Comparison of ENCODE assay signal across 8 cellular contexts in genomic region chr7:66996444-66997191, GRCh38. TPM values are rescaled to one million over a fixed set of nuclear protein-coding genes. Genes with fewer than 3 reads are reported as not detected.
DNase-seq lines count a peak whose midpoint lies in the region; ATAC-seq and TF ChIP-seq lines count a peak whose summit lies in the region.
"Not testable (repeated sequence)": the region's sequence is repeated elsewhere in the genome, so short reads cannot be mapped to it uniquely, and the experiment has no call there.

Gene TYW1 (plus strand): TSS chr7:66996833. CDS start chr7:66996979, 146 bp downstream.

- not testable (repeated sequence) for H3K36me3 Mint-ChIP-seq in IgD-negative memory B cell

- peaks cover 13% of the 10 kb centered on the region for H3K4me1 ChIP-seq in mononuclear cell (ENCODE audit: insufficient read depth, low read length)

- peaks cover 7 to 20% (median 9%) of the 10 kb centered on the region in 3 donors for H3K4me1 Mint-ChIP-seq in IgD-negative memory B cell

- H3K27me3 ChIP-seq in mononuclear cell (ENCODE audit: insufficient read depth, low read length) = not testable (repeated sequence)

- H3K27me3 Mint-ChIP-seq in IgD-negative memory B cell = not testable (repeated sequence)

- peak within 1 kb of the TSS; percentile 92 to 95 (median 95) for H3K27ac Mint-ChIP-seq in IgD-negative memory B cell

- not testable (repeated sequence) for TF ChIP-seq CTCF in epithelial cell of esophagus (IDR thresholded peaks at IDR 0.05; ENCODE audit: insufficient read depth, low read depth, low read length, missing control alignments)

- H3K4me3 ChIP-seq in epithelial cell of esophagus (ENCODE audit: low read length) = peak within 1 kb of the TSS; percentile 60
- H3K4me3 ChIP-seq in mononuclear cell (ENCODE audit: low read length) = peak within 1 kb of the TSS; percentile 81

- DNase-seq in DMS 273 (lab: John Stamatoyannopoulos, UW; ENCODE audit: unreplicated experiment) = peak; percentile 100
- DNase-seq in OCI-M2 (lab: John Stamatoyannopoulos, UW; ENCODE audit: unreplicated experiment) = peak; percentile 87
- DNase-seq in activated T-cell treated with anti-CD3 and anti-CD28 coated beads for 4 hours = peak; percentile 97
- peak; percentile 98 for DNase-seq in epithelial cell of esophagus (ENCODE audit: low read depth)
- peak; percentile 93 to 96 for DNase-seq in stimulated activated CD8-positive, alpha-beta memory T cell treated with anti-CD3 and anti-CD28 coated beads, Interleukin-4, amount 100 ng/mL, for 1 hour (ENCODE audit: low read depth in 2 of 2, low spot score in 1 of 2)

- peak; percentile 87 for ATAC-seq in GM21529 (IDR thresholded peaks at IDR 0.05; ENCODE audit: unreplicated experiment)

- not testable (repeated sequence) for H3K9me3 ChIP-seq in mononuclear cell (ENCODE audit: low read depth, low read length)

- not testable (repeated sequence) for H3K9me3 Mint-ChIP-seq in IgD-negative memory B cell

- H3K4me3 Mint-ChIP-seq in IgD-negative memory B cell = peak within 1 kb of the TSS; percentile 94 to 100 (median 98)

RNA-seq across cellular contexts. Expression of gene TYW1, which starts in this region (rescaled TPM):
- 21.2 TPM for polyA plus RNA-seq in IgD-negative memory B cell
- total RNA-seq in mononuclear cell = 17.4 TPM

Comparison
In these comparisons a context has a peak if more than half of its experiments do, and no peak if none do; other contexts are left out.
1. Peak in every context shown above with its lines: DNase-seq, ATAC-seq and H3K4me3 ChIP-seq.